ENCODE assay signal across 8 cellular contexts in the genomic region with DNA sequence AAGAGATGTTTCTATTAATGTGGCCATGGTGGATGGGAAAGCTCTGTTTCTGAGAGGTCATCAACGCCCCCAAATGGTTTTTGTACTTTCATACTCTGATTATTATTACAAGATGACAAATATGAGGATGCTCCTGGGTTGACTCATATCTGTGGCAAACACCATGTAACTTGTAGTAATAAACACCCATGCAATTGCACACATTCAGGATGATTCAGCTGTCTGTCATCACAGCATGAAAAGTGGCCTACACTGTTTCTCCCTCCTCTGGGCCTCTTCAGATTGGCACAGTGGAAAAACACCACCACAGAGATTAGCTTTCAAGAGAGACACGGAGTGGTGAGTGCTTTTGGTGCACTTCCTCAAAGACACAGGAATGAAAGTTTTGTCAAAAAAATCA.
DNase-seq lines count a peak whose midpoint lies in the region; ATAC-seq and TF ChIP-seq lines count a peak whose summit lies in the region.

No MANE protein-coding gene starts in this region.

- H3K79me2 ChIP-seq in fibroblast of lung (ENCODE audit: control insufficient read depth, insufficient read depth, low read length): no peaks in the 10 kb centered on the region

- peaks cover 14% of the 10 kb centered on the region for H3K4me1 ChIP-seq in fibroblast of lung (ENCODE audit: control insufficient read depth, extremely low read depth, insufficient read depth, low read length)

- H3K4me2 ChIP-seq in fibroblast of lung (ENCODE audit: extremely low read depth, insufficient read depth, low read length): no peak overlapping the region

- H3K9ac ChIP-seq in fibroblast of lung (ENCODE audit: insufficient read depth, low read length): no peak overlapping the region

- H3K4me3 ChIP-seq in fibroblast of lung (replicated peaks in 1 of 4; ENCODE audit: control extremely low read depth in 1 of 4, insufficient read depth in 1 of 4, low read depth in 3 of 4, low read length in 4 of 4): no peak overlapping the region

- peak overlapping the region; percentile 35 for H3K27ac ChIP-seq in fibroblast of lung (ENCODE audit: insufficient read depth, low read length)

- H3K9me3 ChIP-seq in fibroblast of lung (ENCODE audit: control insufficient read depth, insufficient read depth, low read depth, low read length): no peaks in the 10 kb centered on the region

- no peaks in the 10 kb centered on the region for H3K36me3 ChIP-seq in fibroblast of lung (ENCODE audit: control insufficient read depth, insufficient read depth, low read length)

- no peaks in the 10 kb centered on the region for H4K20me1 ChIP-seq in fibroblast of lung (ENCODE audit: control insufficient read depth, extremely low read depth, insufficient read depth, low read length)

- DNase-seq in AG08395 (ENCODE audit: low spot score) (peak; percentile 77), NOMO-1 treated with DMSO at 0.1 percent for 48 hours (lab: John Stamatoyannopoulos, UW; ENCODE audit: unreplicated experiment) (peak; percentile 80), fibroblast of lung (ENCODE audit: low read depth in 2 of 2) (peak; percentile 96 to 98), DMS79 (lab: John Stamatoyannopoulos, UW) (no peak)
- DNase-seq in activated CD8-positive, alpha-beta memory T cell treated with anti-CD3 and anti-CD28 coated beads, Interleukin-2, amount 50 U/mL, for 4 hours: no peak

- H3K27me3 ChIP-seq in fibroblast of lung (ENCODE audit: control insufficient read depth, insufficient read depth, low read length): no peaks in the 10 kb centered on the region

- ATAC-seq in GM19395 (IDR thresholded peaks at IDR 0.05; ENCODE audit: unreplicated experiment) (peak; percentile 61), GM21423 (IDR thresholded peaks at IDR 0.05; ENCODE audit: unreplicated experiment) (no peak), HG02840 (IDR thresholded peaks at IDR 0.05; ENCODE audit: low FRiP score, unreplicated experiment) (no peak)

- no peak for TF ChIP-seq CTCF in fibroblast of lung (conservative IDR thresholded peaks at IDR 0.05 in 1 of 2, IDR thresholded peaks at IDR 0.05 in 1 of 2; ENCODE audit: low read depth in 1 of 2, low read length in 2 of 2)

- H2AFZ ChIP-seq in fibroblast of lung (ENCODE audit: low read length): no peak overlapping the region

Comparison
In these comparisons a context has a peak if more than half of its experiments do, and no peak if none do; other contexts are left out.
1. DNase-seq: peak in AG08395 (single experiment), NOMO-1 treated with DMSO at 0.1 percent for 48 hours (single experiment) and fibroblast of lung (2 of 2); none in activated CD8-positive, alpha-beta memory T cell treated with anti-CD3 and anti-CD28 coated beads, Interleukin-2, amount 50 U/mL, for 4 hours (single experiment) and DMS79 (single experiment).